10 cellular contexts compared by ENCODE assay signal in genomic region chr9:132163876-132164603, GRCh38. TPM values are rescaled to one million over a fixed set of nuclear protein-coding genes. Genes with fewer than 3 reads are reported as not detected.
DNase-seq lines count a peak whose midpoint lies in the region; FAIRE-seq and TF ChIP-seq lines count a peak whose summit lies in the region.
"Had no signal": no experiment of that assay in that cellular context is flagged by ENCODE, and none has a peak within 500 bp of the region (broad histone marks: within the 10 kb centered on the region; RNA-seq: fewer than 3 reads in every experiment).

No MANE protein-coding gene starts in this region.

- H3K27ac Mint-ChIP-seq in activated CD4-positive, alpha-beta T cell treated with anti-CD3 and anti-CD28 coated beads, Interleukin-2, amount 10 ng/mL, durations not matched to agents 24 days and 14 days: no peak overlapping the region
- H3K27ac Mint-ChIP-seq in activated T-helper 2 cell treated with anti-CD3 and anti-CD28 coated beads, Interferon-gamma antibody, Interleukin-2, Interleukin-4, amounts not matched to agents 10 μg/mL and 5 μg/mL and 100 μg/mL, durations not matched to agents 14 hours and 24 hours and 36 hours: no peak overlapping the region

- no peak for FAIRE-seq in GM19239 (lab: Jason Lieb, UNC)
- FAIRE-seq: HTR-8/SVneo had no signal

- peaks cover 49% of the 10 kb centered on the region for H3K27me3 Mint-ChIP-seq in activated CD4-positive, alpha-beta T cell treated with anti-CD3 and anti-CD28 coated beads, Interleukin-2, amount 10 ng/mL, durations not matched to agents 24 days and 14 days
- peaks cover 44% of the 10 kb centered on the region for H3K27me3 Mint-ChIP-seq in activated T-helper 2 cell treated with anti-CD3 and anti-CD28 coated beads, Interferon-gamma antibody, Interleukin-2, Interleukin-4, amounts not matched to agents 10 μg/mL and 5 μg/mL and 100 μg/mL, durations not matched to agents 14 hours and 24 hours and 36 hours (ENCODE audit: low read depth)

- H3K9ac ChIP-seq in iPS-18a (ENCODE audit: low read length): no peak overlapping the region

- WGBS in spleen, 5 donors: 11 to 13% (median 12%) methylated on average over 38 to 45 of the region's 45 CpGs

- peaks cover 10% of the 10 kb centered on the region for H3K4me1 Mint-ChIP-seq in activated CD4-positive, alpha-beta T cell treated with anti-CD3 and anti-CD28 coated beads, Interleukin-2, amount 10 ng/mL, durations not matched to agents 24 days and 14 days
- peaks cover 14% of the 10 kb centered on the region for H3K4me1 Mint-ChIP-seq in activated T-helper 2 cell treated with anti-CD3 and anti-CD28 coated beads, Interferon-gamma antibody, Interleukin-2, Interleukin-4, amounts not matched to agents 10 μg/mL and 5 μg/mL and 100 μg/mL, durations not matched to agents 14 hours and 24 hours and 36 hours (ENCODE audit: low read depth)

- H3K4me3 Mint-ChIP-seq in activated CD4-positive, alpha-beta T cell treated with anti-CD3 and anti-CD28 coated beads, Interleukin-2, amount 10 ng/mL, durations not matched to agents 24 days and 14 days: peak overlapping the region; percentile 41
- H3K4me3 Mint-ChIP-seq in activated T-helper 2 cell treated with anti-CD3 and anti-CD28 coated beads, Interferon-gamma antibody, Interleukin-2, Interleukin-4, amounts not matched to agents 10 μg/mL and 5 μg/mL and 100 μg/mL, durations not matched to agents 14 hours and 24 hours and 36 hours (ENCODE audit: low read depth): peak overlapping the region; percentile 55

- peaks cover 76% of the 10 kb centered on the region for H3K27me3 ChIP-seq in iPS-18a (ENCODE audit: control insufficient read depth, insufficient read depth, low read length)
- peaks cover 0 to 99% (median 56%) of the 10 kb centered on the region in 7 donors for H3K27me3 ChIP-seq in spleen (replicated peaks in 1 of 7)

- no peaks in the 10 kb centered on the region for H3K9me3 Mint-ChIP-seq in activated CD4-positive, alpha-beta T cell treated with anti-CD3 and anti-CD28 coated beads, Interleukin-2, amount 10 ng/mL, durations not matched to agents 24 days and 14 days
- no peaks in the 10 kb centered on the region for H3K9me3 Mint-ChIP-seq in activated T-helper 2 cell treated with anti-CD3 and anti-CD28 coated beads, Interferon-gamma antibody, Interleukin-2, Interleukin-4, amounts not matched to agents 10 μg/mL and 5 μg/mL and 100 μg/mL, durations not matched to agents 14 hours and 24 hours and 36 hours

- H3K36me3 ChIP-seq in iPS-18a (ENCODE audit: control insufficient read depth, low read depth, low read length): no peaks in the 10 kb centered on the region
- H3K36me3 ChIP-seq in spleen: peaks cover 0 to 18% (median 0%) of the 10 kb centered on the region in 6 donors

- DNase-seq in activated CD4-positive, alpha-beta T cell treated with anti-CD3 and anti-CD28 coated beads, Interleukin-2, amount 10 ng/mL, durations not matched to agents 24 days and 14 days: no peak
- no peak for DNase-seq in activated CD4-positive, alpha-beta T cell treated with anti-CD3 and anti-CD28 coated beads, Interleukin-2, amount 50 U/mL, for 1 hour
- DNase-seq in activated T-helper 2 cell treated with anti-CD3 and anti-CD28 coated beads, Interferon-gamma antibody, Interleukin-2, Interleukin-4, amounts not matched to agents 10 μg/mL and 5 μg/mL and 100 μg/mL, durations not matched to agents 14 hours and 24 hours and 36 hours (ENCODE audit: low spot score): no peak
- DNase-seq in spleen (no peak), NCI-H1930 (lab: John Stamatoyannopoulos, UW) (no peak), RKO (ENCODE audit: low spot score) (no peak), GM19239 (ENCODE audit: insufficient read length, low spot score) (no peak)
- DNase-seq: activated CD8-positive, alpha-beta memory T cell treated with anti-CD3 and anti-CD28 coated beads, Interleukin-2, amount 50 U/mL, for 4 hours had no signal

- H3K27ac ChIP-seq in iPS-18a (ENCODE audit: low read length): no peak overlapping the region
- H3K27ac ChIP-seq in spleen: no peak overlapping the region

- peaks cover 6% of the 10 kb centered on the region for H3K36me3 Mint-ChIP-seq in activated CD4-positive, alpha-beta T cell treated with anti-CD3 and anti-CD28 coated beads, Interleukin-2, amount 10 ng/mL, durations not matched to agents 24 days and 14 days (ENCODE audit: low read depth)
- H3K36me3 Mint-ChIP-seq in activated T-helper 2 cell treated with anti-CD3 and anti-CD28 coated beads, Interferon-gamma antibody, Interleukin-2, Interleukin-4, amounts not matched to agents 10 μg/mL and 5 μg/mL and 100 μg/mL, durations not matched to agents 14 hours and 24 hours and 36 hours (ENCODE audit: low read depth): peaks cover 6% of the 10 kb centered on the region

- H3K4me3 ChIP-seq in iPS-18a (ENCODE audit: low read length) (peak overlapping the region; percentile 40), spleen (peak overlapping the region in 5 of 8 donors; percentile 12 to 89 (median 70))

- H3K4me1 ChIP-seq in iPS-18a (ENCODE audit: control insufficient read depth, low read depth, low read length) (peaks cover 4% of the 10 kb centered on the region), spleen (peaks cover 9 to 50% (median 32%) of the 10 kb centered on the region in 6 donors)

- H3K9me3 ChIP-seq in iPS-18a (ENCODE audit: control insufficient read depth, low read depth, low read length) (no peaks in the 10 kb centered on the region), spleen (no peaks in the 10 kb centered on the region)

- no peak for TF ChIP-seq POLR2A in spleen (IDR thresholded peaks at IDR 0.05)

- TF ChIP-seq CTCF in spleen (IDR thresholded peaks at IDR 0.05 in 8 of 11, conservative IDR thresholded peaks at IDR 0.05 in 3 of 11): no peak

- intact Hi-C loops in activated CD4-positive, alpha-beta T cell treated with anti-CD3 and anti-CD28 coated beads, Interleukin-2, amount 10 ng/mL, durations not matched to agents 24 days and 14 days (cut with micrococcal nuclease): loop anchor here (5.0 kb wide), 2 partner anchors 37 to 157 kb away; no protein-coding TSS in a partner anchor
- intact Hi-C loops in activated T-helper 2 cell treated with anti-CD3 and anti-CD28 coated beads, Interferon-gamma antibody, Interleukin-2, Interleukin-4, amounts not matched to agents 10 μg/mL and 5 μg/mL and 100 μg/mL, durations not matched to agents 14 hours and 24 hours and 36 hours (cut with micrococcal nuclease): loop anchor here (5.0 to 10.0 kb wide), 2 partner anchors 162 to 399 kb away; no protein-coding TSS in a partner anchor
- intact Hi-C loops in spleen (cut with DNase I; ENCODE audit: low total_unique reads): loop anchor here (10.0 kb wide), 1 partner anchor 71 kb away; no protein-coding TSS in a partner anchor

RNA-seq across cellular contexts. Expression of gene NTNG2, which starts 2.2 kb away (rescaled TPM):
- total RNA-seq in activated CD4-positive, alpha-beta T cell treated with anti-CD3 and anti-CD28 coated beads, Interleukin-2, amount 10 ng/mL, durations not matched to agents 24 days and 14 days: 1.6 and 1.7 TPM in 2 replicates
- 3.8 and 5.2 TPM in 2 replicates for total RNA-seq in activated T-helper 2 cell treated with anti-CD3 and anti-CD28 coated beads, Interferon-gamma antibody, Interleukin-2, Interleukin-4, amounts not matched to agents 10 μg/mL and 5 μg/mL and 100 μg/mL, durations not matched to agents 14 hours and 24 hours and 36 hours
- total RNA-seq in spleen: 10 to 100 TPM in 4 of 7 donors, 1 to 10 TPM in 3; 3.1 to 22.4 (median 13.7) TPM
- 1 to 10 TPM in 1 of 3 donors, under 1 TPM in 2; 0.44 to 2.8 (median 0.96) TPM for polyA plus RNA-seq in spleen
